ENCODE assay signal across 14 cellular contexts in genomic region chrY:2857686-2858085, GRCh38. TPM values are rescaled to one million over a fixed set of nuclear protein-coding genes. Genes with fewer than 3 reads are reported as not detected.
A peak's percentile ranks its signal among the peaks of the same experiment; 100 is the strongest.
DNase-seq lines count a peak whose midpoint lies in the region; ATAC-seq, FAIRE-seq and TF ChIP-seq lines count a peak whose summit lies in the region.
"Had no signal": no experiment of that assay in that cellular context is flagged by ENCODE, and none has a peak within 500 bp of the region (broad histone marks: within the 10 kb centered on the region; RNA-seq: fewer than 3 reads in every experiment).

No MANE protein-coding gene starts in this region.

- H4K8ac ChIP-seq in H1 (ENCODE audit: extremely low read depth, insufficient read depth, low read length), result no peak overlapping the region

- H3K9ac ChIP-seq in H1 (replicated peaks in 1 of 4; ENCODE audit: extremely low read depth in 1 of 4, low read depth in 3 of 4, low read length in 3 of 4), result no peak overlapping the region

- no peak overlapping the region for H3K56ac ChIP-seq in H1 (replicated peaks; ENCODE audit: insufficient read length, low read depth, low read length)

- H3K23me2 ChIP-seq in H1 (ENCODE audit: low read depth, low read length), result no peaks in the 10 kb centered on the region

- POLR2A ChIA-PET in A549 (lab: Yijun Ruan, JAX) (no interaction called here), H1 (lab: Charles Lee; ENCODE audit: partially characterized antibody) (interaction anchor here (0.9 kb wide), 1 partner anchor 11 kb away, joined by 3 read pairs; no protein-coding TSS in a partner anchor)

- CTCF ChIA-PET in A549 (lab: Yijun Ruan, JAX) (no interaction called here), H1 (lab: Charles Lee; ENCODE audit: partially characterized antibody) (interaction anchor here (0.6 to 1.5 kb wide), 5 partner anchors 19 to 48 kb away, joined by 3 read pairs; no protein-coding TSS in a partner anchor)

- H3K9me3 ChIP-seq in A549 (no peaks in the 10 kb centered on the region), H1 (ENCODE audit: insufficient read depth in 2 of 2, low read depth in 1 of 2, low read length in 1 of 2) (no peaks in the 10 kb centered on the region), suprapubic skin (no peaks in the 10 kb centered on the region)
- H3K9me3 ChIP-seq: adrenal gland had no signal

- no peak overlapping the region for H2BK12ac ChIP-seq in H1 (ENCODE audit: low read depth, low read length)

- no peaks in the 10 kb centered on the region for H3K79me1 ChIP-seq in H1 (ENCODE audit: low read depth, low read length)

- H3K4me3 ChIP-seq in A549 (no peak overlapping the region), H1 (ENCODE audit: extremely low read depth in 1 of 4, insufficient read depth in 2 of 4, low read depth in 3 of 4, low read length in 4 of 4) (no peak overlapping the region), suprapubic skin (no peak overlapping the region)
- H3K4me3 ChIP-seq: adrenal gland had no signal

- peaks cover 34% of the 10 kb centered on the region for H3K4me1 ChIP-seq in A549
- no peaks in the 10 kb centered on the region for H3K4me1 ChIP-seq in H1 (replicated peaks in 1 of 4; ENCODE audit: control insufficient read depth in 3 of 4, insufficient read depth in 4 of 4, low read length in 3 of 4)
- peaks cover 5% of the 10 kb centered on the region for H3K4me1 ChIP-seq in suprapubic skin
- H3K4me1 ChIP-seq: adrenal gland had no signal

- TF ChIP-seq CTCF in A549 (IDR thresholded peaks at IDR 0.05), result no peak
- TF ChIP-seq CTCF in H1 (IDR thresholded peaks at IDR 0.05; ENCODE audit: control extremely low read depth in 1 of 3, insufficient read depth in 1 of 3, low read depth in 1 of 3, low read length in 3 of 3), result peak; percentile 8 to 40 (median 11); a peak in 2 of 4 replicates
- TF ChIP-seq CTCF in suprapubic skin (IDR thresholded peaks at IDR 0.05), result no peak

- no peak overlapping the region for H3K4ac ChIP-seq in H1 (replicated peaks; ENCODE audit: insufficient read length, low read depth, low read length)

- H2BK15ac ChIP-seq in H1 (ENCODE audit: low read length), result no peak overlapping the region

- no peaks in the 10 kb centered on the region for H3K27me3 ChIP-seq in H1 (replicated peaks in 1 of 4; ENCODE audit: control insufficient read depth in 3 of 4, extremely low read depth in 1 of 4, insufficient read depth in 3 of 4, low read length in 3 of 4)
- H3K27me3 ChIP-seq in suprapubic skin, result no peaks in the 10 kb centered on the region
- H3K27me3 ChIP-seq: adrenal gland had no signal

- 71% methylated on average over 2 of the region's 4 CpGs for WGBS in A549 (ENCODE audit: missing lambda C conversion rate)
- WGBS in H1 (ENCODE audit: extremely low coverage in 1 of 2, insufficient coverage in 1 of 2, insufficient read length in 1 of 2, insufficient replicate concordance in 2 of 2, low coverage in 1 of 2, low lambda C conversion rate in 2 of 2, missing lambda C conversion rate in 1 of 2), 2 experiments, result 96% methylated on average over 2 of the region's 4 CpGs; no CpG with 5 or more reads in 1 of the 2 experiments
- WGBS in suprapubic skin, result no CpG with 5 or more reads among the region's 4 CpGs

- TF ChIP-seq RAD21 in A549 (conservative IDR thresholded peaks at IDR 0.05 in 1 of 2, IDR thresholded peaks at IDR 0.05 in 1 of 2) (no peak), H1 (IDR thresholded peaks at IDR 0.05 in 1 of 2, conservative IDR thresholded peaks at IDR 0.05 in 1 of 2; ENCODE audit: low read depth in 2 of 2, low read length in 2 of 2) (peak; percentile 14 to 33; a peak in 3 of 4 replicates)

- DNase-seq in A549 (ENCODE audit: low read depth in 1 of 2, low spot score in 1 of 2), result peak in 1 of 2 experiments; percentile 45
- DNase-seq in ELR (ENCODE audit: low read depth), result peak; percentile 76
- peak; percentile 6 for DNase-seq in SKM-1 treated with dmso at 0.1 percent for 144 hours (lab: John Stamatoyannopoulos, UW; ENCODE audit: unreplicated experiment)
- no peak for DNase-seq in H1 (ENCODE audit: low read depth in 1 of 2, low spot score in 2 of 2)
- no peak for DNase-seq in activated effector memory CD4-positive, alpha-beta T cell treated with anti-CD3 and anti-CD28 coated beads, Interleukin-2, amount 50 U/mL, for 16 hours
- DNase-seq in suprapubic skin (ENCODE audit: low spot score in 2 of 2), result no peak
- no peak for DNase-seq in UCSD-AML1 (lab: John Stamatoyannopoulos, UW; ENCODE audit: unreplicated experiment)
- DNase-seq: adrenal gland; CD4-positive, CD25-positive, alpha-beta regulatory T cell; GF-D8; naive thymus-derived CD8-positive, alpha-beta T cell; NCI-H2029 treated with DMSO at 0.1 percent for 48 hours had no signal

- H2AK5ac ChIP-seq in H1 (ENCODE audit: low read depth, low read length), result no peak overlapping the region

- no peak overlapping the region for H4K91ac ChIP-seq in H1 (replicated peaks; ENCODE audit: insufficient read length, low read length)

- peaks cover 8 to 75% (median 31%) of the 10 kb centered on the region in 4 experiments for H3K36me3 ChIP-seq in H1 (ENCODE audit: control insufficient read depth in 2 of 4, insufficient read depth in 4 of 4, low read length in 3 of 4)
- H3K36me3 ChIP-seq in suprapubic skin, result peaks cover 29% of the 10 kb centered on the region
- H3K36me3 ChIP-seq: adrenal gland had no signal

- ATAC-seq in A549, result peak; percentile 81 to 84; a peak in 5 of 6 replicates
- ATAC-seq in HG02885 (IDR thresholded peaks at IDR 0.05; ENCODE audit: poor library complexity, unreplicated experiment), result no peak
- ATAC-seq: sciatic nerve had no signal

- H2BK120ac ChIP-seq in H1 (replicated peaks; ENCODE audit: low read depth, low read length), result no peak overlapping the region

- TF ChIP-seq EP300 in A549 (IDR thresholded peaks at IDR 0.05) (no peak), H1 (IDR thresholded peaks at IDR 0.05; ENCODE audit: borderline replicate concordance in 1 of 2, low read depth in 2 of 2, low read length in 2 of 2) (no peak), suprapubic skin (IDR thresholded peaks at IDR 0.05) (no peak)

- no peak overlapping the region for H3K23ac ChIP-seq in H1 (ENCODE audit: insufficient read length)

- no peak overlapping the region for H2AFZ ChIP-seq in H1 (ENCODE audit: low read length)

- H3K4me2 ChIP-seq in A549 (no peak overlapping the region), H1 (ENCODE audit: insufficient read depth in 1 of 2, low read depth in 2 of 2, low read length in 2 of 2) (no peak overlapping the region)

- FAIRE-seq in A549 (lab: Jason Lieb, UNC) (no peak), H1 (lab: Jason Lieb, UNC) (no peak)

- no peak overlapping the region for H4K5ac ChIP-seq in H1 (ENCODE audit: insufficient read length, low read depth, low read length)

- peaks cover 0 to 95% of the 10 kb centered on the region in 2 experiments; a peak in 2 of 4 replicates for H3K79me2 ChIP-seq in H1 (ENCODE audit: control insufficient read depth in 1 of 2, insufficient read depth in 2 of 2, low read length in 2 of 2)

- no peak overlapping the region for H3K14ac ChIP-seq in H1 (ENCODE audit: insufficient read length)

- H3K27ac ChIP-seq in A549 (no peak overlapping the region), H1 (ENCODE audit: low read depth, low read length) (no peak overlapping the region), suprapubic skin (no peak overlapping the region)
- H3K27ac ChIP-seq: adrenal gland had no signal

- TF ChIP-seq POLR2A in A549 (IDR thresholded peaks at IDR 0.05; ENCODE audit: low read length), result no peak
- TF ChIP-seq POLR2A in H1 (IDR thresholded peaks at IDR 0.05; ENCODE audit: control extremely low read depth in 1 of 2, low read depth in 2 of 2, low read length in 2 of 2), result no peak
- no peak for TF ChIP-seq POLR2A in suprapubic skin (IDR thresholded peaks at IDR 0.05)

- peaks cover 0 to 5% of the 10 kb centered on the region in 2 experiments for H4K20me1 ChIP-seq in H1 (replicated peaks in 1 of 2; ENCODE audit: control insufficient read depth in 1 of 2, insufficient read depth in 2 of 2, low read length in 2 of 2)

- no peak overlapping the region for H2BK5ac ChIP-seq in H1 (ENCODE audit: low read depth, low read length)

- H2BK20ac ChIP-seq in H1 (ENCODE audit: low read length), result no peak overlapping the region

- H3K18ac ChIP-seq in H1 (ENCODE audit: extremely low read depth, low read length), result no peak overlapping the region

TF ChIP-seq in A549, 52 proteins besides CTCF, POLR2A, EP300 and RAD21 (continues in another document):
- no peak for TF ChIP-seq CEBPB (IDR thresholded peaks at IDR 0.05)
- no peak for TF ChIP-seq RARB (CRISPR knock-in tag; IDR thresholded peaks at IDR 0.05)

TF ChIP-seq in H1, 55 proteins besides CTCF, POLR2A, EP300 and RAD21 (continues in another document):
- TF ChIP-seq TAF7 (optimal IDR thresholded peaks at IDR 0.05; ENCODE audit: borderline replicate concordance, low read depth, low read length) (no peak), NRF1 (IDR thresholded peaks at IDR 0.05; ENCODE audit: low read depth, low read length) (no peak), MAFK (IDR thresholded peaks at IDR 0.05; ENCODE audit: low read depth, low read length) (no peak), JUN (IDR thresholded peaks at IDR 0.05; ENCODE audit: low read depth, low read length) (no peak), CHD1 (IDR thresholded peaks at IDR 0.05; ENCODE audit: low read depth, low read length) (no peak), KDM5A (IDR thresholded peaks at IDR 0.05; ENCODE audit: low read length) (no peak), CBX5 (IDR thresholded peaks at IDR 0.05; ENCODE audit: low read depth, low read length) (no peak), RBBP5 (IDR thresholded peaks at IDR 0.05; ENCODE audit: borderline replicate concordance, low read depth, low read length) (no peak), ASH2L (IDR thresholded peaks at IDR 0.05; ENCODE audit: low read length) (no peak)

RNA-seq across cellular contexts. Expression of gene RPS4Y1, which starts 16.3 kb away (rescaled TPM):
- polyA plus RNA-seq in A549 (2011; rRNA removed), result 632 and 671 TPM in 2 replicates
- polyA plus RNA-seq in A549 (2012; cell fraction: cytosol; rRNA removed), result 345 and 403 TPM in 2 replicates
- 170 and 314 TPM in 2 replicates for polyA plus RNA-seq in A549 (2012; cell fraction: nucleus; rRNA removed)
- polyA plus RNA-seq in A549 (2017; fragmentation: RNase III; extraction: RNeasy Plus Mini Kit Qiagen cat#74134 plus additional on column Dnase treatment), result 225 to 248 TPM (median 233 TPM) in 3 replicates
- polyA minus RNA-seq in A549 (2011; rRNA and poly(A)+ RNA removed), result 213 and 242 TPM in 2 replicates
- 239 and 259 TPM in 2 replicates for total RNA-seq in H1 (2021; fragmentation: NEBNext Ultra II Directional; extraction: Animal tissue kit (Norgen Biotek cat#: 25700))
- 414 and 790 TPM in 2 replicates for polyA plus RNA-seq in H1 (2011; rRNA removed)
- 570 TPM for polyA plus RNA-seq in H1 (2011; cell fraction: cytosol; rRNA removed)
- polyA plus RNA-seq in H1 (2011; cell fraction: nucleus; rRNA removed), result 171 TPM
- polyA plus RNA-seq in H1 (2012, experiment 1 of 2), result 469 to 512 TPM (median 493 TPM) in 4 replicates
- polyA plus RNA-seq in H1 (2012, experiment 2 of 2), result 212 TPM
- 161 TPM for polyA plus RNA-seq in H1 (2013, experiment 1 of 2)
- polyA plus RNA-seq in H1 (2013, experiment 2 of 2), result 158 TPM
- 410 and 511 TPM in 2 replicates for polyA minus RNA-seq in H1 (2011; rRNA and poly(A)+ RNA removed)
- polyA minus RNA-seq in H1 (2011; cell fraction: cytosol; rRNA and poly(A)+ RNA removed), result 117 TPM
- polyA minus RNA-seq in H1 (2011; cell fraction: nucleus; rRNA and poly(A)+ RNA removed), result 112 TPM
- 100 to 1,000 TPM in 2 of 4 donors, under 1 TPM in 1, not detected in 1; 0.89 to 264 (median 260) TPM for total RNA-seq in suprapubic skin
- total RNA-seq: CD4-positive, CD25-positive, alpha-beta regulatory T cell; sciatic nerve had no signal
- polyA plus RNA-seq: naive thymus-derived CD8-positive, alpha-beta T cell had no signal

Comparison
In these comparisons a context has a peak if more than half of its experiments do, and no peak if none do; other contexts are left out.
1. DNase-seq: peak in ELR (single experiment) and SKM-1 treated with dmso at 0.1 percent for 144 hours (single experiment); none in H1 (0 of 2), activated effector memory CD4-positive, alpha-beta T cell treated with anti-CD3 and anti-CD28 coated beads, Interleukin-2, amount 50 U/mL, for 16 hours (single experiment), suprapubic skin (0 of 2) and UCSD-AML1 (single experiment).
2. CTCF ChIP-seq: peak in H1 (3 of 3); none in A549 (single experiment) and suprapubic skin (0 of 2).
3. Of the 18 proteins assayed by ChIP-seq in both H1 and A549: peak only in H1: CTCF and RAD21; only in A549: none; in both: none; in neither: 16.